1 cellular context compared by ENCODE assay signal in genomic region chr10:52318136-52318810, GRCh38.
TF ChIP-seq lines count a peak whose summit lies in the region.

No MANE protein-coding gene starts in this region.

TF ChIP-seq in SK-N-SH, 30 proteins besides CTCF, POLR2A, EP300 and RAD21 (continued from another document):
- TF ChIP-seq, protein P1, sequence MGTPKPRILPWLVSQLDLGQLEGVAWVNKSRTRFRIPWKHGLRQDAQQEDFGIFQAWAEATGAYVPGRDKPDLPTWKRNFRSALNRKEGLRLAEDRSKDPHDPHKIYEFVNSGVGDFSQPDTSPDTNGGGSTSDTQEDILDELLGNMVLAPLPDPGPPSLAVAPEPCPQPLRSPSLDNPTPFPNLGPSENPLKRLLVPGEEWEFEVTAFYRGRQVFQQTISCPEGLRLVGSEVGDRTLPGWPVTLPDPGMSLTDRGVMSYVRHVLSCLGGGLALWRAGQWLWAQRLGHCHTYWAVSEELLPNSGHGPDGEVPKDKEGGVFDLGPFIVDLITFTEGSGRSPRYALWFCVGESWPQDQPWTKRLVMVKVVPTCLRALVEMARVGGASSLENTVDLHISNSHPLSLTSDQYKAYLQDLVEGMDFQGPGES (IDR thresholded peaks at IDR 0.05; ENCODE audit: low read depth, low read length), result no peak
- TF ChIP-seq NRF1 (IDR thresholded peaks at IDR 0.05; ENCODE audit: low read depth, low read length) (no peak), FOXJ3 (CRISPR knock-in tag; IDR thresholded peaks at IDR 0.05) (no peak), USF2 (IDR thresholded peaks at IDR 0.05; ENCODE audit: borderline replicate concordance, low read depth, low read length) (no peak), TAF1 (IDR thresholded peaks at IDR 0.05; ENCODE audit: borderline replicate concordance, low read depth, low read length) (0 out of 2 replicates have a peak, but pooled peaks have one; percentile 21), ELF1 (IDR thresholded peaks at IDR 0.05) (peak; percentile 22; the same call in 1 of the 2 replicates), POLR2AphosphoS5 (IDR thresholded peaks at IDR 0.05; ENCODE audit: low read depth, low read length) (0 out of 2 replicates have a peak, but pooled peaks have one; percentile 32), NFIC (IDR thresholded peaks at IDR 0.05; ENCODE audit: borderline replicate concordance) (peak; percentile 25; the same call in 1 of the 2 replicates), GABPA (IDR thresholded peaks at IDR 0.05; ENCODE audit: low read depth) (no peak), FOSL2 (IDR thresholded peaks at IDR 0.05; ENCODE audit: borderline replicate concordance, low read depth) (peak; percentile 31; the same call in 1 of the 2 replicates)
